9 cellular contexts compared by ENCODE assay signal in the genomic region with DNA sequence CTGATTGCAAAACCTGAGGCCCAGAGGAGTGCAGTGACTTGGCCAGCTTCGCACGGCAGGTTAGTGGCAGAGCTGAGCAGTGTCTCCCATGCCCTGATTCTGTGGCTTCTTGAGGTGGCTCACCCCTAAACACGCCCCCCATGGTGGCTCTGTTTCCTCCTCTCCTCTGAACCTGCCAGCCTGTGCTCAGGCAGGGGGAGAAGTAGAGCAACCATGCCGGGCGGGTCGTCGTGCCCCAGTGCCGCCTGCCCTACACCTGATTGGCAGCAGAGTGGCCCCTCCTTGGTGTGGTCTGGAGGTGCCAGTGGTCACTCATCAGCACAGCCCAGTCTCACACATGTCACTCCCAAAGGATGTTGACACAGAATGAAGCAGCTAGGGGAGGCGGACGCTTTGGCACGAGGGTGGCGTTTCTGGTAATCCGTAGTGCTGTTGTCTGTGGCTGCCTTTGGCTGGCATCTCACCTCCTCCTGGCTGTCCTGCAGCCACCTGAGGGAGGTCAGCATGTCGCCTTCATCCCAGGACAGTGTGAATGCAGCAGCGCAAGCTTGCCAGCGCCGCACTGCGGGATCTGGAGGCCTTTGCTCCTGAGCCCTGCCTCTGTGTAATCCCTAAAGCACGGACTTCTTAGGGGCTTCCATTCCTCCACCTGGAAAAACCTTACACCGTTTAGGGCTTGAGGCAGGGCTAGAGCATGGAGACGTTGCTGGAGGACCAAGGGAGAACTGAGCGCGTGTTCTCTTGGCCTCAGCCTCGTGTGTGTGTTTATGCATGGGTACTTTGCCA.
A peak's percentile ranks its signal among the peaks of the same experiment; 100 is the strongest.
DNase-seq lines count a peak whose midpoint lies in the region; ATAC-seq lines count a peak whose summit lies in the region.
"Had no signal": no experiment of that assay in that cellular context is flagged by ENCODE, and none has a peak within 500 bp of the region (broad histone marks: within the 10 kb centered on the region; RNA-seq: fewer than 3 reads in every experiment).

No MANE protein-coding gene starts in this region.

- H3K36me3 ChIP-seq in HUES64 (ENCODE audit: insufficient read depth, low read length) (no peaks in the 10 kb centered on the region), esophagus (ENCODE audit: control insufficient read depth in 2 of 2, insufficient read depth in 2 of 2, low read length in 1 of 2) (peaks cover 0 to 6% of the 10 kb centered on the region in 2 donors), skeletal muscle satellite cell (ENCODE audit: insufficient read depth, low read length) (peaks cover 22% of the 10 kb centered on the region)

- WGBS in HUES64, result 68% methylated on average over 24 of the region's 24 CpGs
- WGBS in esophagus, 2 donors, result 69 to 76% methylated on average over 24 of the region's 24 CpGs

- H3K9ac ChIP-seq in HUES64 (ENCODE audit: low read depth, low read length), result 0 out of 2 replicates have a peak overlapping the region, but pooled peaks have one; percentile 32
- peak overlapping the region; percentile 25 for H3K9ac ChIP-seq in skeletal muscle satellite cell (ENCODE audit: low read depth, low read length)

- peak; percentile 36 for DNase-seq in activated CD4-positive, CD25-positive, alpha-beta regulatory T cell treated with anti-CD3 and anti-CD28 coated beads, Interleukin-2, amount 50 U/mL, for 72 hours
- DNase-seq in Ammon's horn (ENCODE audit: low spot score) (no peak), KG1 (lab: John Stamatoyannopoulos, UW) (no peak), NK-92 (lab: John Stamatoyannopoulos, UW; ENCODE audit: unreplicated experiment) (no peak)
- DNase-seq: midbrain had no signal

- H3K27me3 ChIP-seq in HUES64 (ENCODE audit: insufficient read depth, low read length) (no peaks in the 10 kb centered on the region), esophagus (ENCODE audit: control insufficient read depth in 1 of 2, insufficient read depth in 2 of 2, low read length in 2 of 2) (no peaks in the 10 kb centered on the region), skeletal muscle satellite cell (ENCODE audit: control insufficient read depth, insufficient read depth, low read length) (no peaks in the 10 kb centered on the region)

- H3K4me2 ChIP-seq in skeletal muscle satellite cell (ENCODE audit: low read length), result peak overlapping the region; percentile 30

- H3K4me3 ChIP-seq in HUES64 (ENCODE audit: low read length), result no peak overlapping the region
- no peak overlapping the region for H3K4me3 ChIP-seq in esophagus (ENCODE audit: low read depth in 1 of 2, low read length in 2 of 2)
- no peak overlapping the region for H3K4me3 ChIP-seq in skeletal muscle satellite cell (ENCODE audit: low read length)

- no peaks in the 10 kb centered on the region for H3K9me3 ChIP-seq in HUES64 (ENCODE audit: insufficient read depth, low read depth, low read length)
- H3K9me3 ChIP-seq in esophagus (ENCODE audit: control insufficient read depth in 2 of 2, insufficient read depth in 1 of 2, low read depth in 1 of 2, low read length in 1 of 2), result peaks cover 0 to 2% of the 10 kb centered on the region in 2 donors
- no peaks in the 10 kb centered on the region for H3K9me3 ChIP-seq in skeletal muscle satellite cell (replicated peaks; ENCODE audit: low read length)

- no peak for ATAC-seq in GM21619 (IDR thresholded peaks at IDR 0.05; ENCODE audit: unreplicated experiment)

- H3K4me1 ChIP-seq in HUES64 (ENCODE audit: insufficient read depth, low read length) (peaks cover 38% of the 10 kb centered on the region), esophagus (ENCODE audit: control insufficient read depth in 2 of 2, insufficient read depth in 2 of 2, low read length in 1 of 2) (peaks cover 15 to 45% of the 10 kb centered on the region in 2 donors), skeletal muscle satellite cell (ENCODE audit: control insufficient read depth, insufficient read depth, low read length) (peaks cover 68% of the 10 kb centered on the region)

- H3K27ac ChIP-seq in HUES64 (ENCODE audit: low read depth, low read length), result peak overlapping the region; percentile 72; the same call in 1 of the 2 replicates
- H3K27ac ChIP-seq in esophagus (ENCODE audit: low read depth in 2 of 2, low read length in 1 of 2), result peak overlapping the region; percentile 30 to 50
